22 cellular contexts compared by ENCODE assay signal in the genomic region with DNA sequence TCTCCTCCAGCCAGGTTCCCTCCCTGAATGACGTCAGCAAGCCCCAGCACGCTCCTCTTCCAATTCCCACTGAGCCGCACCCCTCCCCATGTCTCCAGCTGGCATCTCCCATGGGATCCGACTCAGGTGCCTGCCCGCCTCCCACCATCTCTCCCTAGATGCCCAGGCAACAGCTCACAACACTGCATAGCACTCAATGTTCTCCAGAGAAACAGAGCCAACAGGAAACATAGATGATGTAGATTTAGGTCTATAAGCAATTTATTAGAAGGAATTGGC.
A peak's percentile ranks its signal among the peaks of the same experiment; 100 is the strongest.
DNase-seq lines count a peak whose midpoint lies in the region; ATAC-seq, FAIRE-seq and TF ChIP-seq lines count a peak whose summit lies in the region.
"Had no signal": no experiment of that assay in that cellular context is flagged by ENCODE, and none has a peak within 500 bp of the region (broad histone marks: within the 10 kb centered on the region; RNA-seq: fewer than 3 reads in every experiment).

No MANE protein-coding gene starts in this region.

- POLR2A ChIA-PET in HepG2 (lab: Yijun Ruan, JAX) = no interaction called here

- H2AFZ ChIP-seq in HepG2 (ENCODE audit: low read length) = no peak overlapping the region
- H2AFZ ChIP-seq: GM23338 had no signal

- no peak for FAIRE-seq in HepG2 (lab: Jason Lieb, UNC)
- FAIRE-seq: GM12892, GM19239 had no signal

- peaks cover 33% of the 10 kb centered on the region for H3K9me3 Mint-ChIP-seq in nephron progenitor cell
- peaks cover 0 to 21% of the 10 kb centered on the region in 2 donors for H3K9me3 Mint-ChIP-seq in stimulated activated naive CD8-positive, alpha-beta T cell treated with anti-CD3 and anti-CD28 coated beads, Interleukin-15, amount 100 ng/mL, for 72 hours

- no peak for TF ChIP-seq RAD21 in HepG2 (CRISPR knock-in tag; IDR thresholded peaks at IDR 0.05)

- H3K27ac ChIP-seq in HepG2 (ENCODE audit: extremely low read length, insufficient read depth, low read length) = no peak overlapping the region
- H3K27ac ChIP-seq in right lobe of liver = no peak overlapping the region
- H3K27ac ChIP-seq: SJSA1 had no signal

- H3K4me1 Mint-ChIP-seq in nephron progenitor cell = peaks cover 29% of the 10 kb centered on the region
- no peaks in the 10 kb centered on the region for H3K4me1 Mint-ChIP-seq in stimulated activated naive CD8-positive, alpha-beta T cell treated with anti-CD3 and anti-CD28 coated beads, Interleukin-15, amount 100 ng/mL, for 72 hours

- peaks cover 10% of the 10 kb centered on the region for H3K27me3 Mint-ChIP-seq in nephron progenitor cell (ENCODE audit: low read depth, poor library complexity)
- H3K27me3 Mint-ChIP-seq in stimulated activated naive CD8-positive, alpha-beta T cell treated with anti-CD3 and anti-CD28 coated beads, Interleukin-15, amount 100 ng/mL, for 72 hours = no peaks in the 10 kb centered on the region

- no peak overlapping the region for H3K4me3 Mint-ChIP-seq in nephron progenitor cell
- H3K4me3 Mint-ChIP-seq in stimulated activated naive CD8-positive, alpha-beta T cell treated with anti-CD3 and anti-CD28 coated beads, Interleukin-15, amount 100 ng/mL, for 72 hours = no peak overlapping the region
- H3K4me3 Mint-ChIP-seq: GM23338, HFFc6 had no signal

- no peak for ATAC-seq in HepG2
- no peak for ATAC-seq in right lobe of liver
- no peak for ATAC-seq in stimulated activated naive CD8-positive, alpha-beta T cell treated with anti-CD3 and anti-CD28 coated beads, Interleukin-15, amount 100 ng/mL, for 72 hours
- ATAC-seq in GM21786 (IDR thresholded peaks at IDR 0.05; ENCODE audit: unreplicated experiment) = no peak
- ATAC-seq: GM23338 had no signal

- TF ChIP-seq EP300 in HepG2 (IDR thresholded peaks at IDR 0.05; ENCODE audit: low read depth in 2 of 2, low read length in 2 of 2) = no peak
- no peak for TF ChIP-seq EP300 in HepG2 (CRISPR knock-in tag; IDR thresholded peaks at IDR 0.05; ENCODE audit: borderline replicate concordance)

- no TSS peak for BruUV-seq in HepG2 (replicated peaks; lab: Mats Ljungman, UMichigan)

- no peaks in the 10 kb centered on the region for H4K20me1 ChIP-seq in HepG2 (ENCODE audit: insufficient read depth, low read length)

- WGBS in HepG2 (ENCODE audit: low lambda C conversion rate) = 42% methylated on average over 5 of the region's 5 CpGs
- 90% methylated on average over 3 of the region's 5 CpGs for WGBS in right lobe of liver (ENCODE audit: insufficient coverage, low coverage, low lambda C conversion rate, missing lambda C conversion rate)

- H3K4me3 ChIP-seq in HepG2 (replicated peaks in 1 of 3; ENCODE audit: insufficient read depth in 1 of 3, low read depth in 2 of 3, low read length in 3 of 3) = no peak overlapping the region
- H3K4me3 ChIP-seq in right lobe of liver = no peak overlapping the region
- H3K4me3 ChIP-seq: GM23338, SJSA1 had no signal

- H3K36me3 Mint-ChIP-seq in nephron progenitor cell (ENCODE audit: low read depth) = peaks cover 6% of the 10 kb centered on the region

- CTCF ChIA-PET in HepG2 (lab: Yijun Ruan, JAX; ENCODE audit: low intra/inter-chr PET ratio, low total read pairs) = no interaction called here

- TF ChIP-seq CTCF in HepG2 (CRISPR knock-in tag; IDR thresholded peaks at IDR 0.05) = no peak
- no peak for TF ChIP-seq CTCF in right lobe of liver (IDR thresholded peaks at IDR 0.05)
- no peak for TF ChIP-seq CTCF in nephron progenitor cell (IDR thresholded peaks at IDR 0.05)

- no peaks in the 10 kb centered on the region for H3K9me3 ChIP-seq in HepG2 (ENCODE audit: low read length)
- H3K9me3 ChIP-seq in right lobe of liver = no peaks in the 10 kb centered on the region

- H3K36me3 ChIP-seq in HepG2 (replicated peaks in 1 of 2; ENCODE audit: control insufficient read depth in 1 of 2, insufficient read depth in 2 of 2, low read length in 2 of 2) (no peaks in the 10 kb centered on the region), right lobe of liver (no peaks in the 10 kb centered on the region)
- H3K36me3 ChIP-seq: SJSA1 had no signal

- intact Hi-C loops in HepG2 (cut with micrococcal nuclease; ENCODE audit: unreplicated experiment) (no loop called here), right lobe of liver (cut with DNase I) (no loop called here)

- in situ Hi-C loops in HepG2 (cut with HindIII; ENCODE audit: extremely low pct_ligation_motif_present, low pct_unique_long_range_greater_than_20kb) = no loop called here

- peak overlapping the region; percentile 17 for H3K27ac Mint-ChIP-seq in nephron progenitor cell
- peak overlapping the region in 1 of 2 donors; percentile 36 for H3K27ac Mint-ChIP-seq in stimulated activated naive CD8-positive, alpha-beta T cell treated with anti-CD3 and anti-CD28 coated beads, Interleukin-15, amount 100 ng/mL, for 72 hours
- H3K27ac Mint-ChIP-seq: GM23338, HFFc6 had no signal

- TF ChIP-seq POLR2A in HepG2 (IDR thresholded peaks at IDR 0.05; ENCODE audit: insufficient read depth in 1 of 2, low read depth in 2 of 2, low read length in 2 of 2) (no peak), right lobe of liver (IDR thresholded peaks at IDR 0.05) (no peak)

- H3K4me2 ChIP-seq in HepG2 (ENCODE audit: low read depth, low read length) = no peak overlapping the region
- H3K4me2 ChIP-seq: GM23338 had no signal

- no peaks in the 10 kb centered on the region for H3K4me1 ChIP-seq in HepG2 (ENCODE audit: insufficient read depth, low read length)
- H3K4me1 ChIP-seq in right lobe of liver = no peaks in the 10 kb centered on the region
- H3K4me1 ChIP-seq: SJSA1 had no signal

- H3K79me2 ChIP-seq in HepG2 (ENCODE audit: insufficient read depth, low read length) = no peaks in the 10 kb centered on the region

- no peak for DNase-seq in HepG2 (ENCODE audit: low spot score)
- DNase-seq in right lobe of liver = no peak
- DNase-seq in NCI-H2171 treated with DMSO at 0.1 percent for 48 hours (lab: John Stamatoyannopoulos, UW) = peak; percentile 94
- no peak for DNase-seq in nephron progenitor cell
- DNase-seq in anterior cingulate cortex (lab: John Stamatoyannopoulos, UW) = no peak
- no peak for DNase-seq in stimulated activated naive CD8-positive, alpha-beta T cell treated with anti-CD3 and anti-CD28 coated beads, Interleukin-15, amount 100 ng/mL, for 72 hours
- DNase-seq in stimulated activated CD4-positive, alpha-beta T cell treated with anti-CD3 and anti-CD28 coated beads, Interleukin-2, amount 100 ng/mL, for 48 hours = no peak
- DNase-seq: AML-193; Calu3; DND-41; GDM1; HFFc6; MM.1S; NCI-H524 treated with DMSO at 0.1 percent for 48 hours; NK-92 treated with Interleukin-12 subunit alpha and Interleukin-12 subunit beta, amount 100 ng/mL, for 24 hours; OCI-M1; SW 1271 had no signal

- H3K27me3 ChIP-seq in HepG2 (ENCODE audit: control insufficient read depth in 1 of 2, insufficient read depth in 2 of 2, low read length in 2 of 2) (peaks cover 20 to 67% of the 10 kb centered on the region in 2 experiments; a peak in 4 of 5 replicates), right lobe of liver (no peaks in the 10 kb centered on the region)
- H3K27me3 ChIP-seq: SJSA1 had no signal

- no peak overlapping the region for H3K9ac ChIP-seq in HepG2 (ENCODE audit: insufficient read depth, low read depth, low read length)

TF ChIP-seq in HepG2, 621 proteins besides CTCF, POLR2A, EP300 and RAD21:
- TF ChIP-seq CREB1 (IDR thresholded peaks at IDR 0.05) = peak; percentile 83
- TF ChIP-seq CREB1 (CRISPR knock-in tag; IDR thresholded peaks at IDR 0.05) = no peak
- TF ChIP-seq PAWR (CRISPR knock-in tag; IDR thresholded peaks at IDR 0.05; ENCODE audit: borderline replicate concordance) = no peak
- peak; percentile 75 for TF ChIP-seq ATF7 (IDR thresholded peaks at IDR 0.05)
- no peak for TF ChIP-seq ATF7 (CRISPR knock-in tag; IDR thresholded peaks at IDR 0.05)
